In the genomic region with DNA sequence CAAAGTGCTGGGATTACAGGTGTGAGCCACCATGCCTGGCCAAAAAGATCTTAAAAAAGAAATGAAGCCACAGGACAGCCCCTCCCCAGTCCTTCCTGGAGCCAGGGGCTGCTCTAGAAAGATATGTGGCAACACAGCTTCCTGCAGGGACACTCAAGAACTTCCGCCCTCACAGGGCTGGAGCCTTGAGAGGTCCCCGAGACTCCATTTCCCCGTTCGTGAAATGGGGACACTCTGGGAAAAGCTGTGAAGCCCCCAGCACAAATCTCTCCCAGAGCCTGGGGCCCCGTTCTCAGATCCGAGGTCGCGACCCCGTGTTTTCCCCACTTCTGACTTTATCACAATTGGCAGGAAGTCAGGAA, we compare ENCODE assay signal across 8 cellular contexts. TPM values are rescaled to one million over a fixed set of nuclear protein-coding genes. Genes with fewer than 3 reads are reported as not detected.
DNase-seq lines count a peak whose midpoint lies in the region; ATAC-seq and TF ChIP-seq lines count a peak whose summit lies in the region.

No MANE protein-coding gene starts in this region.

- intact Hi-C loops in natural killer cell (cut with micrococcal nuclease): loop anchor here (5.0 kb wide), 1 partner anchor 34 kb away; a partner anchor contains a TSS

- peak overlapping the region; percentile 82 to 88 for H3K27ac Mint-ChIP-seq in natural killer cell

- CTCF ChIA-PET in AG04450 (lab: Charles Lee) (no interaction called here), GM10248 (lab: Yijun Ruan, JAX) (interaction anchor here (1.9 kb wide), 1 partner anchor 164 kb away, joined by 4 read pairs; no protein-coding TSS in a partner anchor)

- DNase-seq in AG04450 (ENCODE audit: low read depth, low spot score) (no peak), NB4 (ENCODE audit: low read depth) (peak; percentile 57), natural killer cell (no peak), GM10248 (ENCODE audit: extremely low spot score) (no peak), DMS53 (lab: John Stamatoyannopoulos, UW) (no peak)
- no peak for DNase-seq in effector CD8-positive, alpha-beta T cell (lab: John Stamatoyannopoulos, UW)

- peak overlapping the region; percentile 97 for H3K27ac ChIP-seq in AG04450 (ENCODE audit: low read depth, low read length)
- H3K27ac ChIP-seq in cingulate gyrus (ENCODE audit: low read depth, low read length): peak overlapping the region; percentile 95

- H3K4me1 Mint-ChIP-seq in natural killer cell: peaks cover 9 to 37% of the 10 kb centered on the region in 2 donors

- TF ChIP-seq POLR2A in NB4 (IDR thresholded peaks at IDR 0.05; ENCODE audit: extremely low read depth, insufficient read length): no peak

- ATAC-seq in natural killer cell (no peak), GM21619 (IDR thresholded peaks at IDR 0.05; ENCODE audit: unreplicated experiment) (no peak)

- H3K4me3 ChIP-seq in AG04450 (ENCODE audit: low read depth, low read length): no peak overlapping the region
- H3K4me3 ChIP-seq in NB4 (ENCODE audit: low read depth, low read length): no peak overlapping the region

- H3K27me3 ChIP-seq in AG04450 (ENCODE audit: control insufficient read depth, insufficient read depth, low read length): no peaks in the 10 kb centered on the region

- H3K9me3 ChIP-seq in AG04450 (ENCODE audit: control insufficient read depth, insufficient read depth, low read length): peaks cover 12% of the 10 kb centered on the region

- POLR2A ChIA-PET in AG04450 (lab: Yijun Ruan, JAX) (interaction anchor here (0.6 to 4.4 kb wide), 5 partner anchors 61 to 168 kb away, joined by 3 to 22 read pairs (median 4); a partner anchor contains a TSS), GM10248 (lab: Yijun Ruan, JAX) (no interaction called here)

- no peaks in the 10 kb centered on the region for H3K9me3 Mint-ChIP-seq in natural killer cell

- peak overlapping the region; percentile 49 for H3K4me3 Mint-ChIP-seq in natural killer cell

- TF ChIP-seq CTCF in AG04450 (IDR thresholded peaks at IDR 0.05; ENCODE audit: low read depth, low read length) (no peak), NB4 (IDR thresholded peaks at IDR 0.05; ENCODE audit: low read depth, low read length) (no peak), natural killer cell (IDR thresholded peaks at IDR 0.05) (no peak), GM10248 (IDR thresholded peaks at IDR 0.05; ENCODE audit: control extremely low read depth, extremely low read depth, low read depth, missing control alignments) (no peak)

- no peaks in the 10 kb centered on the region for H3K36me3 Mint-ChIP-seq in natural killer cell

- H3K27me3 Mint-ChIP-seq in natural killer cell (ENCODE audit: low read depth in 2 of 2): no peaks in the 10 kb centered on the region

RNA-seq across cellular contexts. Expression of a gene that starts 2.5 kb away (rescaled TPM):
- 627 and 865 TPM in 2 replicates for polyA plus RNA-seq in AG04450 (2011; rRNA removed)
- polyA minus RNA-seq in AG04450 (2011; rRNA and poly(A)+ RNA removed): 393 and 553 TPM in 2 replicates
- 100 to 1,000 TPM; 108 to 126 (median 121) TPM for total RNA-seq in natural killer cell

RNA-seq across cellular contexts. Expression of a gene that starts 6.1 kb away (rescaled TPM):
- polyA plus RNA-seq in AG04450 (2011; rRNA removed): 140 and 172 TPM in 2 replicates
- polyA minus RNA-seq in AG04450 (2011; rRNA and poly(A)+ RNA removed): 200 and 274 TPM in 2 replicates
- 100 to 1,000 TPM in 1 of 3 donors, 10 to 100 TPM in 2; 77.3 to 105 (median 91.6) TPM for total RNA-seq in natural killer cell

RNA-seq across cellular contexts. Expression of a gene that starts 34.4 kb away (rescaled TPM):
- polyA plus RNA-seq in AG04450 (2011; rRNA removed): 0.36 and 0.60 TPM in 2 replicates
- 0.52 and 1.1 TPM in 2 replicates for polyA minus RNA-seq in AG04450 (2011; rRNA and poly(A)+ RNA removed)
- 100 to 1,000 TPM; 535 to 601 (median 560) TPM for total RNA-seq in natural killer cell
